ENCODE assay signal across 1 cellular context in the genomic region with DNA sequence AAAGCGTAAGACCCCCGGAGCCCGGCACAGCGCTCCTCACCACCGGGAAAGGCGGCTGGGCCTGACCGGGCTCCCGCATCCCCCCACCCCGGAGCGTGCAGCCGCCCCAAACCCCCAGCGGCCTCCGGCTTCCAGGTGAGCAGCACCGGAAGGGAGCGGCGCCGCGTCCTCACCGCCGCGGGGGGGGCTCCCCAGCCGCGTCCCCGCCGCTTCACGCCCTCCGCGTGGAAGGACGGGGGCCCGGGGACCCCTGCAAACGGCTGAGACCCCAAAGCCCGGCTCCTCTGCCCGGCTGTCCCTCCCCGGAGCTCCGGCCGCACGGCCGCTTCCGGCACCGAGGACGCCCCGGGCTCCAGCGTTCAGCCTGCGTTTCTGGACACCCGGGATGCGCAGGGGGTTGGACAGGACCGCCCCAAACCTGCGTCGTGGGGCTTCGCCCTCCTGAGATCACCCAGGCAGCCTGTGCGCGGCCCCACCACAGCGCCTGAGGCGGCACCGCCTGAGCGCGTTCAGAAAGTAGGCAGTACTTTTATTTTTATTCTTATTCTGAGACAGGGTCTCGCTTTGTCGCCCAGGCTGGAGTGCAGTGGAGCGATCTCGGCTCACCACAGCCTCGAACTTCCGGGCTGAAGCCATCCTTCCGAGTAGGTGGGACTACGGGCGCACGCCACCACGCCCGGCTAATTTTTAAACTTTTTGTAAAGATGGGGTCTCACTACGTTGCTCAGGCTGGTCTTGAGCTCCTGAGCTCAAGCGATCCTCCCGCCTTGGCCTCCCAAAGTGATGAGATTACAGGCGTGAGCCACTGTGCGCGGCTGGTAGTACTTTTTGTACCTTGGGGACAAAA.
TF ChIP-seq lines count a peak whose summit lies in the region.

No MANE protein-coding gene starts in this region.

TF ChIP-seq in HepG2, 621 proteins besides CTCF, POLR2A, EP300 and RAD21 (continued from another document and continues in another):
- TF ChIP-seq, protein P1, sequence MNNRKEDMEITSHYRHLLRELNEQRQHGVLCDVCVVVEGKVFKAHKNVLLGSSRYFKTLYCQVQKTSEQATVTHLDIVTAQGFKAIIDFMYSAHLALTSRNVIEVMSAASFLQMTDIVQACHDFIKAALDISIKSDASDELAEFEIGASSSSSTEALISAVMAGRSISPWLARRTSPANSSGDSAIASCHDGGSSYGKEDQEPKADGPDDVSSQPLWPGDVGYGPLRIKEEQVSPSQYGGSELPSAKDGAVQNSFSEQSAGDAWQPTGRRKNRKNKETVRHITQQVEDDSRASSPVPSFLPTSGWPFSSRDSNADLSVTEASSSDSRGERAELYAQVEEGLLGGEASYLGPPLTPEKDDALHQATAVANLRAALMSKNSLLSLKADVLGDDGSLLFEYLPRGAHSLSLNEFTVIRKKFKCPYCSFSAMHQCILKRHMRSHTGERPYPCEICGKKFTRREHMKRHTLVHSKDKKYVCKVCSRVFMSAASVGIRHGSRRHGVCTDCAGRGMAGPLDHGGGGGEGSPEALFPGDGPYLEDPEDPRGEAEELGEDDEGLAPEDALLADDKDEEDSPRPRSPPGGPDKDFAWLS (CRISPR knock-in tag; IDR thresholded peaks at IDR 0.05; ENCODE audit: borderline replicate concordance) = no peak
- TF ChIP-seq SYNCRIP (IDR thresholded peaks at IDR 0.05; ENCODE audit: insufficient read depth, low read depth, low read length) = no peak
- TF ChIP-seq ZBTB21 (CRISPR knock-in tag; IDR thresholded peaks at IDR 0.05) = no peak
- TF ChIP-seq CAMTA2 (CRISPR knock-in tag; IDR thresholded peaks at IDR 0.05; ENCODE audit: borderline replicate concordance) = no peak
- 0 out of 2 replicates have a peak, but pooled peaks have one; percentile 19 for TF ChIP-seq NR2C2 (CRISPR knock-in tag; IDR thresholded peaks at IDR 0.05; ENCODE audit: borderline replicate concordance)
- TF ChIP-seq, protein P2, sequence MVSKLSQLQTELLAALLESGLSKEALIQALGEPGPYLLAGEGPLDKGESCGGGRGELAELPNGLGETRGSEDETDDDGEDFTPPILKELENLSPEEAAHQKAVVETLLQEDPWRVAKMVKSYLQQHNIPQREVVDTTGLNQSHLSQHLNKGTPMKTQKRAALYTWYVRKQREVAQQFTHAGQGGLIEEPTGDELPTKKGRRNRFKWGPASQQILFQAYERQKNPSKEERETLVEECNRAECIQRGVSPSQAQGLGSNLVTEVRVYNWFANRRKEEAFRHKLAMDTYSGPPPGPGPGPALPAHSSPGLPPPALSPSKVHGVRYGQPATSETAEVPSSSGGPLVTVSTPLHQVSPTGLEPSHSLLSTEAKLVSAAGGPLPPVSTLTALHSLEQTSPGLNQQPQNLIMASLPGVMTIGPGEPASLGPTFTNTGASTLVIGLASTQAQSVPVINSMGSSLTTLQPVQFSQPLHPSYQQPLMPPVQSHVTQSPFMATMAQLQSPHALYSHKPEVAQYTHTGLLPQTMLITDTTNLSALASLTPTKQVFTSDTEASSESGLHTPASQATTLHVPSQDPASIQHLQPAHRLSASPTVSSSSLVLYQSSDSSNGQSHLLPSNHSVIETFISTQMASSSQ (IDR thresholded peaks at IDR 0.05; ENCODE audit: low read depth) = no peak
- TF ChIP-seq, protein P2 (CRISPR knock-in tag; IDR thresholded peaks at IDR 0.05; ENCODE audit: borderline replicate concordance) = no peak
- no peak for TF ChIP-seq KDM4B (CRISPR knock-in tag; IDR thresholded peaks at IDR 0.05)
- TF ChIP-seq ZNF251 (CRISPR knock-in tag; IDR thresholded peaks at IDR 0.05) = no peak
- TF ChIP-seq, protein P3, sequence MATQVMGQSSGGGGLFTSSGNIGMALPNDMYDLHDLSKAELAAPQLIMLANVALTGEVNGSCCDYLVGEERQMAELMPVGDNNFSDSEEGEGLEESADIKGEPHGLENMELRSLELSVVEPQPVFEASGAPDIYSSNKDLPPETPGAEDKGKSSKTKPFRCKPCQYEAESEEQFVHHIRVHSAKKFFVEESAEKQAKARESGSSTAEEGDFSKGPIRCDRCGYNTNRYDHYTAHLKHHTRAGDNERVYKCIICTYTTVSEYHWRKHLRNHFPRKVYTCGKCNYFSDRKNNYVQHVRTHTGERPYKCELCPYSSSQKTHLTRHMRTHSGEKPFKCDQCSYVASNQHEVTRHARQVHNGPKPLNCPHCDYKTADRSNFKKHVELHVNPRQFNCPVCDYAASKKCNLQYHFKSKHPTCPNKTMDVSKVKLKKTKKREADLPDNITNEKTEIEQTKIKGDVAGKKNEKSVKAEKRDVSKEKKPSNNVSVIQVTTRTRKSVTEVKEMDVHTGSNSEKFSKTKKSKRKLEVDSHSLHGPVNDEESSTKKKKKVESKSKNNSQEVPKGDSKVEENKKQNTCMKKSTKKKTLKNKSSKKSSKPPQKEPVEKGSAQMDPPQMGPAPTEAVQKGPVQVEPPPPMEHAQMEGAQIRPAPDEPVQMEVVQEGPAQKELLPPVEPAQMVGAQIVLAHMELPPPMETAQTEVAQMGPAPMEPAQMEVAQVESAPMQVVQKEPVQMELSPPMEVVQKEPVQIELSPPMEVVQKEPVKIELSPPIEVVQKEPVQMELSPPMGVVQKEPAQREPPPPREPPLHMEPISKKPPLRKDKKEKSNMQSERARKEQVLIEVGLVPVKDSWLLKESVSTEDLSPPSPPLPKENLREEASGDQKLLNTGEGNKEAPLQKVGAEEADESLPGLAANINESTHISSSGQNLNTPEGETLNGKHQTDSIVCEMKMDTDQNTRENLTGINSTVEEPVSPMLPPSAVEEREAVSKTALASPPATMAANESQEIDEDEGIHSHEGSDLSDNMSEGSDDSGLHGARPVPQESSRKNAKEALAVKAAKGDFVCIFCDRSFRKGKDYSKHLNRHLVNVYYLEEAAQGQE (IDR thresholded peaks at IDR 0.05; ENCODE audit: borderline replicate concordance in 1 of 2, low read depth in 1 of 2, low read length in 2 of 2) = no peak
- no peak for TF ChIP-seq NFYB (CRISPR knock-in tag; IDR thresholded peaks at IDR 0.05)
- no peak for TF ChIP-seq RARG (CRISPR knock-in tag; IDR thresholded peaks at IDR 0.05; ENCODE audit: low read depth)
- TF ChIP-seq, protein P4, sequence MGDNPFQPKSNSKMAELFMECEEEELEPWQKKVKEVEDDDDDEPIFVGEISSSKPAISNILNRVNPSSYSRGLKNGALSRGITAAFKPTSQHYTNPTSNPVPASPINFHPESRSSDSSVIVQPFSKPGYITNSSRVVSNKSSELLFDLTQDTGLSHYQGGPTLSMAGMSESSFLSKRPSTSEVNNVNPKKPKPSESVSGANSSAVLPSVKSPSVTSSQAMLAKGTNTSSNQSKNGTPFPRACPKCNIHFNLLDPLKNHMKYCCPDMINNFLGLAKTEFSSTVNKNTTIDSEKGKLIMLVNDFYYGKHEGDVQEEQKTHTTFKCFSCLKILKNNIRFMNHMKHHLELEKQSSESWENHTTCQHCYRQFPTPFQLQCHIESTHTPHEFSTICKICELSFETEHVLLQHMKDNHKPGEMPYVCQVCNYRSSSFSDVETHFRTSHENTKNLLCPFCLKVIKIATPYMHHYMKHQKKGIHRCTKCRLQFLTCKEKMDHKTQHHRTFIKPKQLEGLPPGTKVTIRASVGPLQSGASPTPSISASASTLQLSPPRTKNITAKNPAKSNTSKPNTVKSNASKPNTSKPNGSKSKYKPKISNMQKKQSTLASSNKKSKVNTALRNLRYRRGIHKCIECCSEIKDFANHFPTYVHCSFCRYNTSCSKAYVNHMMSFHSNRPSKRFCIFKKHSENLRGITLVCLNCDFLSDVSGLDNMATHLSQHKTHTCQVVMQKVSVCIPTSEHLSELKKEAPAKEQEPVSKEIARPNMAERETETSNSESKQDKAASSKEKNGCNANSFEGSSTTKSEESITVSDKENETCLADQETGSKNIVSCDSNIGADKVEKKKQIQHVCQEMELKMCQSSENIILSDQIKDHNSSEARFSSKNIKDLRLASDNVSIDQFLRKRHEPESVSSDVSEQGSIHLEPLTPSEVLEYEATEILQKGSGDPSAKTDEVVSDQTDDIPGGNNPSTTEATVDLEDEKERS (CRISPR knock-in tag; IDR thresholded peaks at IDR 0.05) = no peak
- no peak for TF ChIP-seq PHB2 (IDR thresholded peaks at IDR 0.05; ENCODE audit: partially characterized antibody)
- TF ChIP-seq ZSCAN25 (CRISPR knock-in tag; IDR thresholded peaks at IDR 0.05) = no peak
- TF ChIP-seq SIN3A (IDR thresholded peaks at IDR 0.05; ENCODE audit: borderline replicate concordance, low read depth, low read length) = no peak
- no peak for TF ChIP-seq CBX2 (IDR thresholded peaks at IDR 0.05; ENCODE audit: low read depth, low read length)
- TF ChIP-seq CBX2 (CRISPR knock-in tag; IDR thresholded peaks at IDR 0.05; ENCODE audit: low read depth) = no peak
- TF ChIP-seq ZNF232 (CRISPR knock-in tag; IDR thresholded peaks at IDR 0.05; ENCODE audit: borderline replicate concordance) = no peak; the same call in 1 of the 2 replicates
- TF ChIP-seq, protein P5, sequence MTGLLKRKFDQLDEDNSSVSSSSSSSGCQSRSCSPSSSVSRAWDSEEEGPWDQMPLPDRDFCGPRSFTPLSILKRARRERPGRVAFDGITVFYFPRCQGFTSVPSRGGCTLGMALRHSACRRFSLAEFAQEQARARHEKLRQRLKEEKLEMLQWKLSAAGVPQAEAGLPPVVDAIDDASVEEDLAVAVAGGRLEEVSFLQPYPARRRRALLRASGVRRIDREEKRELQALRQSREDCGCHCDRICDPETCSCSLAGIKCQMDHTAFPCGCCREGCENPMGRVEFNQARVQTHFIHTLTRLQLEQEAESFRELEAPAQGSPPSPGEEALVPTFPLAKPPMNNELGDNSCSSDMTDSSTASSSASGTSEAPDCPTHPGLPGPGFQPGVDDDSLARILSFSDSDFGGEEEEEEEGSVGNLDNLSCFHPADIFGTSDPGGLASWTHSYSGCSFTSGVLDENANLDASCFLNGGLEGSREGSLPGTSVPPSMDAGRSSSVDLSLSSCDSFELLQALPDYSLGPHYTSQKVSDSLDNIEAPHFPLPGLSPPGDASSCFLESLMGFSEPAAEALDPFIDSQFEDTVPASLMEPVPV (CRISPR knock-in tag; IDR thresholded peaks at IDR 0.05) = no peak
- no peak for TF ChIP-seq FOXA3 (CRISPR knock-in tag; IDR thresholded peaks at IDR 0.05)
- no peak for TF ChIP-seq MAFF (IDR thresholded peaks at IDR 0.05; ENCODE audit: low read depth, low read length)
- no peak for TF ChIP-seq ZNF180 (CRISPR knock-in tag; IDR thresholded peaks at IDR 0.05; ENCODE audit: borderline replicate concordance, low read depth)
- TF ChIP-seq SP2 (CRISPR knock-in tag; IDR thresholded peaks at IDR 0.05) = no peak
- TF ChIP-seq, protein P6, sequence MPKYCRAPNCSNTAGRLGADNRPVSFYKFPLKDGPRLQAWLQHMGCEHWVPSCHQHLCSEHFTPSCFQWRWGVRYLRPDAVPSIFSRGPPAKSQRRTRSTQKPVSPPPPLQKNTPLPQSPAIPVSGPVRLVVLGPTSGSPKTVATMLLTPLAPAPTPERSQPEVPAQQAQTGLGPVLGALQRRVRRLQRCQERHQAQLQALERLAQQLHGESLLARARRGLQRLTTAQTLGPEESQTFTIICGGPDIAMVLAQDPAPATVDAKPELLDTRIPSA (CRISPR knock-in tag; IDR thresholded peaks at IDR 0.05; ENCODE audit: borderline replicate concordance) = no peak
- no peak for TF ChIP-seq NONO (IDR thresholded peaks at IDR 0.05)
- no peak for TF ChIP-seq NONO (CRISPR knock-in tag; conservative IDR thresholded peaks at IDR 0.05)
- peak; percentile 80; the same call in 1 of the 2 replicates for TF ChIP-seq ZNF235 (CRISPR knock-in tag; IDR thresholded peaks at IDR 0.05; ENCODE audit: borderline replicate concordance)
- TF ChIP-seq, protein P7, sequence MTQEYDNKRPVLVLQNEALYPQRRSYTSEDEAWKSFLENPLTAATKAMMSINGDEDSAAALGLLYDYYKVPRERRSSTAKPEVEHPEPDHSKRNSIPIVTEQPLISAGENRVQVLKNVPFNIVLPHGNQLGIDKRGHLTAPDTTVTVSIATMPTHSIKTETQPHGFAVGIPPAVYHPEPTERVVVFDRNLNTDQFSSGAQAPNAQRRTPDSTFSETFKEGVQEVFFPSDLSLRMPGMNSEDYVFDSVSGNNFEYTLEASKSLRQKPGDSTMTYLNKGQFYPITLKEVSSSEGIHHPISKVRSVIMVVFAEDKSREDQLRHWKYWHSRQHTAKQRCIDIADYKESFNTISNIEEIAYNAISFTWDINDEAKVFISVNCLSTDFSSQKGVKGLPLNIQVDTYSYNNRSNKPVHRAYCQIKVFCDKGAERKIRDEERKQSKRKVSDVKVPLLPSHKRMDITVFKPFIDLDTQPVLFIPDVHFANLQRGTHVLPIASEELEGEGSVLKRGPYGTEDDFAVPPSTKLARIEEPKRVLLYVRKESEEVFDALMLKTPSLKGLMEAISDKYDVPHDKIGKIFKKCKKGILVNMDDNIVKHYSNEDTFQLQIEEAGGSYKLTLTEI (CRISPR knock-in tag; conservative IDR thresholded peaks at IDR 0.05) = no peak
- TF ChIP-seq, protein P8, sequence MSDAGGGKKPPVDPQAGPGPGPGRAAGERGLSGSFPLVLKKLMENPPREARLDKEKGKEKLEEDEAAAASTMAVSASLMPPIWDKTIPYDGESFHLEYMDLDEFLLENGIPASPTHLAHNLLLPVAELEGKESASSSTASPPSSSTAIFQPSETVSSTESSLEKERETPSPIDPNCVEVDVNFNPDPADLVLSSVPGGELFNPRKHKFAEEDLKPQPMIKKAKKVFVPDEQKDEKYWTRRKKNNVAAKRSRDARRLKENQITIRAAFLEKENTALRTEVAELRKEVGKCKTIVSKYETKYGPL (CRISPR knock-in tag; IDR thresholded peaks at IDR 0.05) = no peak
- no peak for TF ChIP-seq TARDBP (CRISPR knock-in tag; IDR thresholded peaks at IDR 0.05)
- no peak for TF ChIP-seq FOSL1 (CRISPR knock-in tag; IDR thresholded peaks at IDR 0.05; ENCODE audit: borderline replicate concordance)
- no peak for TF ChIP-seq TP53 (CRISPR knock-in tag; conservative IDR thresholded peaks at IDR 0.05)
- TF ChIP-seq SMYD3 (CRISPR knock-in tag; IDR thresholded peaks at IDR 0.05) = no peak
- TF ChIP-seq ZFAT (CRISPR knock-in tag; conservative IDR thresholded peaks at IDR 0.05) = no peak
- no peak; the same call in 1 of the 2 replicates for TF ChIP-seq NKX3-1 (CRISPR knock-in tag; IDR thresholded peaks at IDR 0.05)
- no peak for TF ChIP-seq POLR2AphosphoS2 (IDR thresholded peaks at IDR 0.05; ENCODE audit: low read depth, low read length)
- peak; percentile 28 for TF ChIP-seq ZNF883 (CRISPR knock-in tag; IDR thresholded peaks at IDR 0.05; ENCODE audit: not compliant biosample characterization)
- TF ChIP-seq, protein P9, sequence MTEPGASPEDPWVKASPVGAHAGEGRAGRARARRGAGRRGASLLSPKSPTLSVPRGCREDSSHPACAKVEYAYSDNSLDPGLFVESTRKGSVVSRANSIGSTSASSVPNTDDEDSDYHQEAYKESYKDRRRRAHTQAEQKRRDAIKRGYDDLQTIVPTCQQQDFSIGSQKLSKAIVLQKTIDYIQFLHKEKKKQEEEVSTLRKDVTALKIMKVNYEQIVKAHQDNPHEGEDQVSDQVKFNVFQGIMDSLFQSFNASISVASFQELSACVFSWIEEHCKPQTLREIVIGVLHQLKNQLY (CRISPR knock-in tag; IDR thresholded peaks at IDR 0.05) = no peak
- TF ChIP-seq ZNF326 (CRISPR knock-in tag; IDR thresholded peaks at IDR 0.05; ENCODE audit: borderline replicate concordance) = no peak
